12 cellular contexts compared by ENCODE assay signal in the genomic region with DNA sequence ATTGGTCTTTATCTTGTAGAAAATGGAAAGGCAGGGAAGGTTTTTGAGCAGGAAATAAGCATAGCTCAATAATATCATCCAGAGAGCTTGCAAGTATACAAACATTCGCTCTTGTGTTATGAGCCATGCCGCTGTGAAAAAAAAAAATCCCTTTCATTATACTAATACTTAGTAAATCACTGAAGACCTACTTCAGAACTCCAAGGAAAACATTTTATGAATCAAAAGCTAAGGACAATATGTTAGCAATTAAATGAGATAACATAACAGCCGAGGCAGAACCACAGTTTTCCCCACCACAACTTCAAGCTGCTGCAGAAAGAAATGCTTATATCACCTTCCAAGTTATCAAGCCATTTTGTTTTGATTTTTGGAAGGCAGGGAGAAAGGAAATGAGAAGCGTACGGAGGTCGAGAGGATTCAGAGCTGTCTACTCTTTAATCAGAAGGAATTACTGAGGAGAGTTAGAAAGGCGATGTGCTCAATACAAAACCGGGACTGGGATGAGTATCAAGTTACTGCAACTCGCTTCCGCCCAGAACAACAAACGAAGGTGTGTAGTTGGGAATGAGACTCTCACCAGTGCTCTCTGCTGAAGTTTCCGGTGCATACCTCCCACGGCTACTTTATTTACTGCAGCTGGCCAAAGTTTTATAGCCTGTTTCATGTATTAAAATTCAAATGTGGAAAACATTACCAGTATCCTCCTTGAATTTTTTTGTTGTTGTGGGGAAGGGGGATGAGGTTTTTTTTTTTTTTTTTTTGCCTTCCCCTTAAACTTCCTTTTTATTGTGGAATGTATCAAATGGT.
DNase-seq lines count a peak whose midpoint lies in the region; ATAC-seq and TF ChIP-seq lines count a peak whose summit lies in the region.
"Had no signal": no experiment of that assay in that cellular context is flagged by ENCODE, and none has a peak within 500 bp of the region (broad histone marks: within the 10 kb centered on the region; RNA-seq: fewer than 3 reads in every experiment).

No MANE protein-coding gene starts in this region.

- H3K4me3 ChIP-seq in GM12864 (ENCODE audit: low read depth, low read length) (peak overlapping the region; percentile 26; the same call in 1 of the 2 replicates), RWPE2 (ENCODE audit: severe bottlenecking) (no peak overlapping the region), skeletal muscle satellite cell (ENCODE audit: low read length) (no peak overlapping the region)
- H3K4me3 ChIP-seq: esophagus muscularis mucosa, HAP-1 had no signal

- ATAC-seq in RWPE2 (ENCODE audit: low read depth) (0 out of 3 replicates have a peak, but pooled peaks have one; percentile 27), Right ventricle myocardium superior (ENCODE audit: poor library complexity) (peak; percentile 44), GM21619 (IDR thresholded peaks at IDR 0.05; ENCODE audit: unreplicated experiment) (no peak)

- H3K4me1 ChIP-seq in RWPE2 (ENCODE audit: insufficient read depth, poor library complexity, severe bottlenecking) (no peaks in the 10 kb centered on the region), skeletal muscle satellite cell (ENCODE audit: control insufficient read depth, insufficient read depth, low read length) (peaks cover 41% of the 10 kb centered on the region)
- H3K4me1 ChIP-seq: HAP-1 had no signal

- DNase-seq in GM12864 (ENCODE audit: low read depth) (no peak), RWPE2 (ENCODE audit: low spot score) (no peak), Right ventricle myocardium superior (no peak), OCI-M2 (lab: John Stamatoyannopoulos, UW; ENCODE audit: unreplicated experiment) (no peak)
- DNase-seq in activated CD4-positive, alpha-beta T cell treated with anti-CD3 and anti-CD28 coated beads, Interleukin-2, amount 50 U/mL, for 4 hours, result no peak
- DNase-seq in activated T-cell treated with anti-CD3 and anti-CD28 coated beads, Interleukin-2, amount 50 U/mL, for 1 hour, result no peak
- DNase-seq: activated CD8-positive, alpha-beta memory T cell treated with anti-CD3 and anti-CD28 coated beads, Interleukin-2, amount 50 U/mL, for 48 hours had no signal

- peak overlapping the region; percentile 51 for H3K4me2 ChIP-seq in skeletal muscle satellite cell (ENCODE audit: low read length)

- H3K9ac ChIP-seq in skeletal muscle satellite cell (ENCODE audit: low read depth, low read length), result no peak overlapping the region
- H3K9ac ChIP-seq: KMS-11 had no signal

- H3K27me3 ChIP-seq in RWPE2 (ENCODE audit: insufficient read depth, poor library complexity, severe bottlenecking), result no peaks in the 10 kb centered on the region
- H3K27me3 ChIP-seq in skeletal muscle satellite cell (ENCODE audit: control insufficient read depth, insufficient read depth, low read length), result no peaks in the 10 kb centered on the region
- H3K27me3 ChIP-seq: esophagus muscularis mucosa had no signal

- H3K36me3 ChIP-seq in RWPE2 (ENCODE audit: low read depth), result no peaks in the 10 kb centered on the region
- peaks cover 15% of the 10 kb centered on the region for H3K36me3 ChIP-seq in skeletal muscle satellite cell (ENCODE audit: insufficient read depth, low read length)
- H3K36me3 ChIP-seq: HAP-1 had no signal

- no peak overlapping the region for H3K27ac ChIP-seq in RWPE2 (ENCODE audit: poor library complexity, severe bottlenecking)
- H3K27ac ChIP-seq: KMS-11 had no signal

- no peaks in the 10 kb centered on the region for H3K9me3 ChIP-seq in RWPE2 (ENCODE audit: severe bottlenecking)
- H3K9me3 ChIP-seq in skeletal muscle satellite cell (replicated peaks; ENCODE audit: low read length), result no peaks in the 10 kb centered on the region
- H3K9me3 ChIP-seq: esophagus muscularis mucosa, HAP-1 had no signal

- intact Hi-C loops in Right ventricle myocardium superior (cut with DNase I), result no loop called here

- TF ChIP-seq CTCF in GM12864 (IDR thresholded peaks at IDR 0.05; ENCODE audit: low read depth, low read length, missing control alignments), result no peak
- TF ChIP-seq CTCF in RWPE2 (IDR thresholded peaks at IDR 0.05; ENCODE audit: poor library complexity, severe bottlenecking), result no peak
